18 cellular contexts compared by ENCODE assay signal in genomic region chr10:3749011-3749410, GRCh38. TPM values are rescaled to one million over a fixed set of nuclear protein-coding genes. Genes with fewer than 3 reads are reported as not detected.
DNase-seq lines count a peak whose midpoint lies in the region; ATAC-seq and TF ChIP-seq lines count a peak whose summit lies in the region.
"Had no signal": no experiment of that assay in that cellular context is flagged by ENCODE, and none has a peak within 500 bp of the region (broad histone marks: within the 10 kb centered on the region; RNA-seq: fewer than 3 reads in every experiment).

No MANE protein-coding gene starts in this region.

- TF ChIP-seq EP300 in sigmoid colon (IDR thresholded peaks at IDR 0.05), result no peak

- H3K4me1 ChIP-seq in heart right ventricle (peaks cover 0 to 49% (median 41%) of the 10 kb centered on the region in 9 donors), right cardiac atrium (ENCODE audit: control insufficient read depth, insufficient read depth, low read length) (peaks cover 11% of the 10 kb centered on the region), sigmoid colon (peaks cover 0 to 25% (median 24%) of the 10 kb centered on the region in 4 donors), vagina (peaks cover 25% of the 10 kb centered on the region)

- no peaks in the 10 kb centered on the region for H3K27me3 ChIP-seq in heart right ventricle
- H3K27me3 ChIP-seq in right cardiac atrium (ENCODE audit: control insufficient read depth, insufficient read depth), result no peaks in the 10 kb centered on the region
- H3K27me3 ChIP-seq in sigmoid colon, result no peaks in the 10 kb centered on the region
- H3K27me3 ChIP-seq in vagina, result no peaks in the 10 kb centered on the region
- H3K27me3 ChIP-seq: brain microvascular endothelial cell, dorsolateral prefrontal cortex, Peyer's patch had no signal

- peak in 2 of 8 donors; percentile 28 to 44 for ATAC-seq in heart right ventricle
- no peak for ATAC-seq in left cardiac atrium
- peak in 1 of 2 donors; percentile 23 for ATAC-seq in right cardiac atrium
- ATAC-seq in HG02981 (IDR thresholded peaks at IDR 0.05; ENCODE audit: unreplicated experiment), result no peak
- no peak for ATAC-seq in GM18873 (IDR thresholded peaks at IDR 0.05; ENCODE audit: low FRiP score, unreplicated experiment)

- H3K9me3 ChIP-seq in heart right ventricle, result no peaks in the 10 kb centered on the region
- H3K9me3 ChIP-seq in right cardiac atrium (ENCODE audit: control insufficient read depth, low read length), result no peaks in the 10 kb centered on the region
- no peaks in the 10 kb centered on the region for H3K9me3 ChIP-seq in sigmoid colon
- H3K9me3 ChIP-seq in vagina, result no peaks in the 10 kb centered on the region
- H3K9me3 ChIP-seq: mucosa of descending colon, Peyer's patch had no signal

- no peak for DNase-seq in heart right ventricle
- DNase-seq in left cardiac atrium, result no peak
- DNase-seq in right cardiac atrium, result no peak
- no peak for DNase-seq in sigmoid colon
- DNase-seq in vagina (ENCODE audit: extremely low spot score in 2 of 2), result no peak
- DNase-seq in DMS153 treated with DMSO at 0.1 percent for 48 hours (lab: John Stamatoyannopoulos, UW; ENCODE audit: unreplicated experiment), result no peak
- DNase-seq: activated CD4-positive, alpha-beta T cell treated with anti-CD3 and anti-CD28 coated beads, Interleukin-2, amount 50 U/mL, for 48 hours; activated naive CD8-positive, alpha-beta T cell treated with anti-CD3 and anti-CD28 coated beads, Interleukin-2, amount 10 ng/mL, durations not matched to agents 7 days and 5 days; CD4-positive, alpha-beta memory T cell; dorsolateral prefrontal cortex; Karpas-422; kidney; mucosa of descending colon; NCI-H1105 treated with DMSO at 0.1 percent for 48 hours had no signal

- H3K27ac ChIP-seq in heart right ventricle, result peak overlapping the region in 9 of 10 donors; percentile 57 to 84 (median 76)
- peak overlapping the region; percentile 91 for H3K27ac ChIP-seq in right cardiac atrium (ENCODE audit: low read length)
- H3K27ac ChIP-seq in sigmoid colon, result peak overlapping the region; percentile 72 to 90 (median 84)
- peak overlapping the region; percentile 64 for H3K27ac ChIP-seq in vagina

- intact Hi-C loops in heart right ventricle (cut with DNase I) (loop anchor here in 1 of 10 donors (5.0 kb wide), 1 partner anchor 282 kb away; no protein-coding TSS in a partner anchor), left cardiac atrium (cut with DNase I) (no loop called here), right cardiac atrium (cut with DNase I) (loop anchor here in 1 of 4 donors (5.0 kb wide), 1 partner anchor 33 kb away; no protein-coding TSS in a partner anchor), sigmoid colon (cut with DNase I) (loop anchor here (5.0 to 10.0 kb wide), 2 partner anchors 122 to 224 kb away; no protein-coding TSS in a partner anchor), vagina (cut with DNase I) (no loop called here)

- no peak overlapping the region for H3K4me3 ChIP-seq in heart right ventricle
- no peak overlapping the region for H3K4me3 ChIP-seq in right cardiac atrium (ENCODE audit: low read length)
- no peak overlapping the region for H3K4me3 ChIP-seq in sigmoid colon
- H3K4me3 ChIP-seq in vagina, result no peak overlapping the region
- H3K4me3 ChIP-seq: mucosa of descending colon had no signal

- no peaks in the 10 kb centered on the region for H3K36me3 ChIP-seq in heart right ventricle
- no peaks in the 10 kb centered on the region for H3K36me3 ChIP-seq in sigmoid colon
- H3K36me3 ChIP-seq in vagina, result no peaks in the 10 kb centered on the region
- H3K36me3 ChIP-seq: brain microvascular endothelial cell, Peyer's patch had no signal

- WGBS in heart right ventricle, 2 donors, result 68 to 80% methylated on average over 5 of the region's 5 CpGs
- 71% methylated on average over 5 of the region's 5 CpGs for WGBS in right cardiac atrium
- WGBS in sigmoid colon, 2 donors, result 93 to 95% methylated on average over 5 of the region's 5 CpGs

- TF ChIP-seq POLR2A in sigmoid colon (IDR thresholded peaks at IDR 0.05) (no peak), vagina (IDR thresholded peaks at IDR 0.05) (no peak)

- TF ChIP-seq CTCF in heart right ventricle (IDR thresholded peaks at IDR 0.05) (no peak), sigmoid colon (IDR thresholded peaks at IDR 0.05) (no peak), vagina (IDR thresholded peaks at IDR 0.05) (no peak)

RNA-seq across cellular contexts. Expression of gene KLF6, which starts 36.0 kb away (rescaled TPM):
- 10 to 100 TPM; 40.4 to 90.5 (median 56.6) TPM for total RNA-seq in heart right ventricle
- polyA plus RNA-seq in heart right ventricle, result 10 to 100 TPM; 22.1 to 34.1 TPM
- 10 to 100 TPM; 76.3 to 78.7 TPM for total RNA-seq in left cardiac atrium
- total RNA-seq in right cardiac atrium, result 10 to 100 TPM; 35.7 to 46.1 (median 39.9) TPM
- polyA plus RNA-seq in right cardiac atrium, result 27.2 TPM
- total RNA-seq in sigmoid colon, result 100 to 1,000 TPM in 2 of 4 donors, 10 to 100 TPM in 2; 50.3 to 116 (median 85.8) TPM
- polyA plus RNA-seq in sigmoid colon, result 100 to 1,000 TPM in 1 of 3 donors, 10 to 100 TPM in 2; 73.3 to 137 (median 91.6) TPM
- total RNA-seq in vagina, result 145 TPM
